8 cellular contexts compared by ENCODE assay signal in the genomic region with DNA sequence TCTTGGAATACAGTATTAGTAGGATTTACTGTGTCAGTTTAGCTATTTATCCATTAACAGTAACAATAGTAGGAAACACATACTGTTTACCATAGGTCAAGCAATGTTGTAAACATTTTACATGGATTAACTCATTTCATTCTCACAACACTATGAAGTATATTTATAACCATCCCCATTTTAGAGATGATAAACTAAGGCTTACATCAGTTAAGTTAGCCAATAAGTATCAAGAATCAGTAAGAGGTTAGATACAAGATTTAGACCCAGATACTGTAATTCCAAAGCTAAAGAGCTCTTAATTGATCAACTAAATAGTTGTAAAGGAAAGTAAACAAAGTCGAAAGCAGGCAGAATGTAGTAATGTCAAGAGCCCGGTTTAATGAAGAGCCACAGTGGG. TPM values are rescaled to one million over a fixed set of nuclear protein-coding genes. Genes with fewer than 3 reads are reported as not detected.
DNase-seq lines count a peak whose midpoint lies in the region; ATAC-seq and TF ChIP-seq lines count a peak whose summit lies in the region.

No MANE protein-coding gene starts in this region.

- H3K9me3 ChIP-seq in A673 (ENCODE audit: low read depth, low read length, poor library complexity, severe bottlenecking) (no peaks in the 10 kb centered on the region), HEK293 (ENCODE audit: control insufficient read depth, insufficient read depth, low read depth, low read length) (no peaks in the 10 kb centered on the region), breast epithelium (no peaks in the 10 kb centered on the region), mucosa of rectum (ENCODE audit: control insufficient read depth in 2 of 2, low read length in 2 of 2) (no peaks in the 10 kb centered on the region)

- POLR2A ChIA-PET in A673 (lab: Charles Lee; ENCODE audit: low non-redundant PET) (interaction anchor here (0.6 kb wide), 2 partner anchors 56 to 178 kb away, joined by 3 to 16 read pairs; no protein-coding TSS in a partner anchor), HEK293 (lab: Yijun Ruan, JAX) (interaction anchor here (0.6 to 1.1 kb wide), 3 partner anchors 57 to 303 kb away, joined by 3 to 8 read pairs (median 4); no protein-coding TSS in a partner anchor)

- no peak for TF ChIP-seq POLR2A in breast epithelium (IDR thresholded peaks at IDR 0.05)

- no peaks in the 10 kb centered on the region for H3K36me3 ChIP-seq in A673 (ENCODE audit: insufficient read depth, low read length, poor library complexity, severe bottlenecking)
- peaks cover 3 to 23% of the 10 kb centered on the region in 2 experiments; a peak in 2 of 3 replicates for H3K36me3 ChIP-seq in HEK293 (ENCODE audit: control insufficient read depth in 2 of 2, insufficient read depth in 1 of 2, low read length in 2 of 2)
- H3K36me3 ChIP-seq in breast epithelium: no peaks in the 10 kb centered on the region
- H3K36me3 ChIP-seq in mucosa of rectum (ENCODE audit: control insufficient read depth in 2 of 2, insufficient read depth in 2 of 2, low read length in 2 of 2): no peaks in the 10 kb centered on the region

- peak overlapping the region; percentile 76 for H3K4me3 ChIP-seq in A673 (ENCODE audit: low read depth, low read length, poor library complexity, severe bottlenecking)
- peak overlapping the region; percentile 80 for H3K4me3 ChIP-seq in HEK293 (ENCODE audit: low read depth, low read length)
- H3K4me3 ChIP-seq in breast epithelium: peak overlapping the region; percentile 73 to 91 (median 78)
- H3K4me3 ChIP-seq in mucosa of rectum (ENCODE audit: low read length in 2 of 2): peak overlapping the region; percentile 79 to 100

- H3K27ac ChIP-seq in A673 (ENCODE audit: low read depth, low read length, poor library complexity, severe bottlenecking): no peak overlapping the region
- no peak overlapping the region for H3K27ac ChIP-seq in HEK293 (ENCODE audit: extremely low read depth, low read depth, low read length)
- no peak overlapping the region for H3K27ac ChIP-seq in breast epithelium
- no peak overlapping the region for H3K27ac ChIP-seq in mucosa of rectum (ENCODE audit: low read depth in 2 of 2, low read length in 2 of 2)

- DNase-seq in A673 (ENCODE audit: low spot score) (no peak), breast epithelium (ENCODE audit: low spot score in 2 of 2) (no peak), HPDE6-E6E7 (ENCODE audit: extremely low spot score) (no peak)
- DNase-seq in activated effector memory CD4-positive, alpha-beta T cell treated with Interleukin-2 at 50 U/mL for 16 hours: no peak

- ATAC-seq in HG03175 (IDR thresholded peaks at IDR 0.05; ENCODE audit: unreplicated experiment) (no peak), HG03571 (IDR thresholded peaks at IDR 0.05; ENCODE audit: unreplicated experiment) (no peak)

- CTCF ChIA-PET in A673 (lab: Charles Lee): no interaction called here
- CTCF ChIA-PET in HEK293 (lab: Yijun Ruan, JAX): no interaction called here

- H3K27me3 ChIP-seq in A673 (replicated peaks; ENCODE audit: insufficient read depth, low read depth, low read length, poor library complexity) (no peaks in the 10 kb centered on the region), breast epithelium (no peaks in the 10 kb centered on the region), mucosa of rectum (ENCODE audit: control insufficient read depth in 2 of 2, insufficient read depth in 2 of 2, low read length in 2 of 2) (no peaks in the 10 kb centered on the region)

- H3K4me1 ChIP-seq in A673 (ENCODE audit: insufficient read depth, low read length, poor library complexity, severe bottlenecking): no peaks in the 10 kb centered on the region
- peaks cover 5% of the 10 kb centered on the region for H3K4me1 ChIP-seq in HEK293 (ENCODE audit: control insufficient read depth, insufficient read depth, low read length)
- H3K4me1 ChIP-seq in breast epithelium: no peaks in the 10 kb centered on the region
- H3K4me1 ChIP-seq in mucosa of rectum (ENCODE audit: control insufficient read depth in 2 of 2, insufficient read depth in 2 of 2, low read length in 2 of 2): peaks cover 0 to 8% of the 10 kb centered on the region in 2 donors

- no peak for TF ChIP-seq CTCF in A673 (conservative IDR thresholded peaks at IDR 0.05; ENCODE audit: low read depth, low read length)
- no peak for TF ChIP-seq CTCF in HEK293 (tag by site-specific recombination; IDR thresholded peaks at IDR 0.05)
- no peak for TF ChIP-seq CTCF in breast epithelium (IDR thresholded peaks at IDR 0.05)

- intact Hi-C loops in A673 (cut with micrococcal nuclease; ENCODE audit: unreplicated experiment) (no loop called here), breast epithelium (cut with DNase I; ENCODE audit: low total_unique reads) (no loop called here)

- no TSS peak for BruUV-seq in A673 (replicated peaks; lab: Mats Ljungman, UMichigan)

- H3K9ac ChIP-seq in mucosa of rectum (ENCODE audit: low read depth in 1 of 2, low read length in 2 of 2): no peak overlapping the region

TF ChIP-seq in HEK293, 187 proteins besides CTCF, POLR2A, EP300 and RAD21:
- TF ChIP-seq SETDB1 (IDR thresholded peaks at IDR 0.05; ENCODE audit: insufficient read length, low read length) (no peak), ZNF664 (tag by site-specific recombination; IDR thresholded peaks at IDR 0.05) (peak; percentile 90)

RNA-seq across cellular contexts. Expression of a gene that starts 1.1 kb away (rescaled TPM):
- total RNA-seq in A673 (2021) (25.0 and 27.7 TPM in 2 replicates), breast epithelium (10 to 100 TPM; 14.2 to 26.2 (median 19.3) TPM)

RNA-seq across cellular contexts. Expression of a gene that starts 36.2 kb away (rescaled TPM):
- total RNA-seq in A673 (2021) (not detected in 2 replicates), breast epithelium (under 1 TPM in 1 of 3 donors, not detected in 2; 0.16 TPM)

RNA-seq across cellular contexts. Expression of a gene that starts 56.3 kb away (rescaled TPM):
- total RNA-seq in A673 (2021) (55.5 and 59.8 TPM in 2 replicates), breast epithelium (10 to 100 TPM; 22.2 to 26.2 (median 25.2) TPM)
